In genomic region chr21:31557421-31557955, GRCh38 we compare ENCODE assay signal across 8 cellular contexts.
DNase-seq lines count a peak whose midpoint lies in the region; ATAC-seq and TF ChIP-seq lines count a peak whose summit lies in the region.

No MANE protein-coding gene starts in this region.

- H3K27me3 ChIP-seq in Caco-2 (replicated peaks; ENCODE audit: control insufficient read depth, insufficient read depth, low read length) (no peaks in the 10 kb centered on the region; the same call in 1 of the 2 replicates), GM23248 (replicated peaks; ENCODE audit: insufficient read depth) (peaks cover 19% of the 10 kb centered on the region)

- peaks cover 7% of the 10 kb centered on the region for H3K36me3 Mint-ChIP-seq in Caco-2 (ENCODE audit: insufficient read depth, unreplicated experiment)
- no peaks in the 10 kb centered on the region for H3K36me3 Mint-ChIP-seq in brain
- H3K36me3 Mint-ChIP-seq in nephron (ENCODE audit: low read depth) = no peaks in the 10 kb centered on the region

- POLR2A ChIA-PET in Caco-2 (lab: Charles Lee) = no interaction called here

- H3K9me2 ChIP-seq in GM23248 (ENCODE audit: insufficient read depth) = no peaks in the 10 kb centered on the region

- in situ Hi-C loops in GM23248 (cut with MboI) = no loop called here

- H3K79me2 ChIP-seq in GM23248 (ENCODE audit: insufficient read depth) = no peaks in the 10 kb centered on the region

- CTCF ChIA-PET in Caco-2 (lab: Charles Lee) = no interaction called here

- peaks cover 5% of the 10 kb centered on the region for H3F3A ChIP-seq in GM23248 (ENCODE audit: insufficient read depth)

- H2AFZ ChIP-seq in GM23248 = no peak overlapping the region; the same call in 1 of the 2 replicates

- H3K27ac Mint-ChIP-seq in Caco-2 (ENCODE audit: unreplicated experiment) (no peak overlapping the region), brain (peak overlapping the region; percentile 35 to 95 (median 58)), nephron (no peak overlapping the region)

- H3K4me1 Mint-ChIP-seq in Caco-2 (ENCODE audit: low read depth, unreplicated experiment) = no peaks in the 10 kb centered on the region
- H3K4me1 Mint-ChIP-seq in brain = peaks cover 63% of the 10 kb centered on the region
- peaks cover 32% of the 10 kb centered on the region for H3K4me1 Mint-ChIP-seq in nephron

- H3K36me3 ChIP-seq in Caco-2 (ENCODE audit: control insufficient read depth, insufficient read depth, low read length) = no peaks in the 10 kb centered on the region
- H3K36me3 ChIP-seq in GM23248 (ENCODE audit: low read depth) = no peaks in the 10 kb centered on the region

- H3K9ac ChIP-seq in GM23248 = no peak overlapping the region

- DNase-seq in Caco-2 (no peak), NCI-H510A treated with DMSO at 0.1 percent for 48 hours (lab: John Stamatoyannopoulos, UW) (peak; percentile 28), DMS114 treated with DMSO at 0.1 percent for 48 hours (lab: John Stamatoyannopoulos, UW; ENCODE audit: unreplicated experiment) (no peak), SIG-M5 (lab: John Stamatoyannopoulos, UW) (no peak), GM23248 (no peak)

- BruUV-seq in Caco-2 (replicated peaks; lab: Mats Ljungman, UMichigan) = no TSS peak

- H3K27ac ChIP-seq in GM23248 = no peak overlapping the region

- peak overlapping the region; percentile 68 for H3K4me3 ChIP-seq in Caco-2 (ENCODE audit: low read depth, low read length)
- no peak overlapping the region for H3K4me3 ChIP-seq in GM23248

- no peak for ATAC-seq in GM21360 (IDR thresholded peaks at IDR 0.05; ENCODE audit: unreplicated experiment)

- H3K4me1 ChIP-seq in Caco-2 (peaks cover 9% of the 10 kb centered on the region; the same call in 1 of the 2 replicates), GM23248 (ENCODE audit: insufficient read depth) (0 out of 2 replicates have a peak, but pooled peaks cover 5% of the 10 kb centered on the region)

- H3K9me3 Mint-ChIP-seq in Caco-2 (ENCODE audit: unreplicated experiment) (no peaks in the 10 kb centered on the region), brain (no peaks in the 10 kb centered on the region), nephron (no peaks in the 10 kb centered on the region)

- H3K9me3 ChIP-seq in Caco-2 = no peaks in the 10 kb centered on the region
- H3K9me3 ChIP-seq in GM23248 (ENCODE audit: low read depth) = no peaks in the 10 kb centered on the region

- H3K4me2 ChIP-seq in GM23248 (ENCODE audit: unreplicated experiment) = no peak overlapping the region

- H3K27me3 Mint-ChIP-seq in Caco-2 (ENCODE audit: insufficient read depth, unreplicated experiment) = peaks cover 5% of the 10 kb centered on the region
- peaks cover 46% of the 10 kb centered on the region for H3K27me3 Mint-ChIP-seq in brain
- peaks cover 35% of the 10 kb centered on the region for H3K27me3 Mint-ChIP-seq in nephron (ENCODE audit: low read depth)

- WGBS in GM23248 (ENCODE audit: low coverage in 1 of 2, low lambda C conversion rate in 2 of 2, missing lambda C conversion rate in 2 of 2), 2 experiments = 10 to 12% methylated on average over 23 to 45 of the region's 46 CpGs

- H3K4me3 Mint-ChIP-seq in Caco-2 (ENCODE audit: unreplicated experiment) = peak overlapping the region; percentile 77
- H3K4me3 Mint-ChIP-seq in brain = peak overlapping the region; percentile 78 to 89 (median 81)
- H3K4me3 Mint-ChIP-seq in nephron = peak overlapping the region; percentile 76 to 83 (median 80)

- intact Hi-C loops in Caco-2 (cut with micrococcal nuclease; ENCODE audit: unreplicated experiment) = loop anchor here (5.0 kb wide), 1 partner anchor 55 kb away; no protein-coding TSS in a partner anchor

- TF ChIP-seq CTCF in Caco-2 (IDR thresholded peaks at IDR 0.05; ENCODE audit: insufficient read depth in 1 of 2, low read depth in 1 of 2, low read length in 1 of 2, severe bottlenecking in 1 of 2, unreplicated experiment in 1 of 2) (no peak), brain (conservative IDR thresholded peaks at IDR 0.05) (no peak), nephron (IDR thresholded peaks at IDR 0.05; ENCODE audit: unreplicated experiment in 3 of 3) (no peak)

- no peaks in the 10 kb centered on the region for H4K20me1 ChIP-seq in GM23248 (ENCODE audit: insufficient read depth)

Comparison
In these comparisons a context has a peak if more than half of its experiments do, and no peak if none do; other contexts are left out.
1. H3K27ac Mint-ChIP-seq: peak in brain (5 of 5); none in Caco-2 (single experiment) and nephron (0 of 3).
2. Peak in every context shown above with its lines, with median percentiles within 50 percentile points of each other: H3K4me3 Mint-ChIP-seq.